In genomic region chr3:190984502-190985244, GRCh38 we compare ENCODE assay signal across 26 cellular contexts.
"Had no signal": no experiment of that assay in that cellular context is flagged by ENCODE, and none has a peak within 500 bp of the region (broad histone marks: within the 10 kb centered on the region; RNA-seq: fewer than 3 reads in every experiment).

No MANE protein-coding gene starts in this region.

- H3K4me2 ChIP-seq: SK-N-SH had no signal

- H3K9ac ChIP-seq: SK-N-SH had no signal

- H3K36me3 ChIP-seq: adrenal gland, breast epithelium, SJSA1 had no signal

- DNase-seq: activated CD4-positive, alpha-beta memory T cell treated with anti-CD3 and anti-CD28 coated beads for 36 hours; activated CD4-positive, alpha-beta T cell treated with anti-CD3 and anti-CD28 coated beads for 36 hours; activated CD4-positive, alpha-beta T cell treated with anti-CD3 and anti-CD28 coated beads, Interleukin-2, amount 10 ng/mL, durations not matched to agents 7 days and 5 days; activated CD8-positive, alpha-beta memory T cell treated with anti-CD3 and anti-CD28 coated beads, Interleukin-2, amount 50 U/mL, for 4 hours; activated gamma-delta T cell treated with Interleukin-2 at 50 U/mL for 16 hours; activated naive CD4-positive, alpha-beta T cell treated with anti-CD3 and anti-CD28 coated beads for 36 hours; activated T-cell treated with anti-CD3 and anti-CD28 coated beads for 4 hours; activated T-cell treated with anti-CD3 and anti-CD28 coated beads, Interleukin-2, amount 50 U/mL, for 4 hours; adrenal gland; body of pancreas; NCI-H1048; NCI-H1105 treated with DMSO at 0.1 percent for 48 hours; NCI-H1436; NCI-H1694; NCI-H2029; NCI-H510A; NCI-H526; NCI-H748 treated with DMSO at 0.1 percent for 48 hours; SHP77 treated with DMSO at 0.1 percent for 48 hours; SK-N-SH had no signal

- H3K27ac ChIP-seq: adrenal gland, body of pancreas, breast epithelium, coronary artery, SJSA1 had no signal

- H3K4me3 ChIP-seq: adrenal gland, body of pancreas, breast epithelium, coronary artery, SJSA1 had no signal

- H3K9me3 ChIP-seq: adrenal gland, SJSA1, SK-N-SH had no signal

- FAIRE-seq: astrocyte, TTC549 had no signal

- ATAC-seq: activated CD4-positive, alpha-beta T cell treated with anti-CD3 and anti-CD28 coated beads for 36 hours; activated naive CD4-positive, alpha-beta T cell treated with anti-CD3 and anti-CD28 coated beads, Interleukin-2, amount 50 U/mL, for 72 hours; activated T-cell treated with anti-CD3 and anti-CD28 coated beads, Interleukin-2, amount 50 U/mL, for 4 hours; body of pancreas had no signal

- H3K4me1 ChIP-seq: adrenal gland, body of pancreas, breast epithelium, SJSA1 had no signal

- H3K27me3 ChIP-seq: adrenal gland, body of pancreas, breast epithelium, SJSA1 had no signal
